ENCODE assay signal across 1 cellular context in genomic region chr1:168518201-168518689, GRCh38.
TF ChIP-seq lines count a peak whose summit lies in the region.

No MANE protein-coding gene starts in this region.

TF ChIP-seq in GM12878, 131 proteins besides CTCF, POLR2A, EP300 and RAD21:
- TF ChIP-seq NFYA (IDR thresholded peaks at IDR 0.05; ENCODE audit: borderline replicate concordance, low read depth, low read length), result no peak
- TF ChIP-seq IKZF2 (IDR thresholded peaks at IDR 0.05), result peak; percentile 24 to 25; a peak in 2 of 4 replicates
- peak; percentile 53 for TF ChIP-seq IKZF1 (conservative IDR thresholded peaks at IDR 0.05)
- TF ChIP-seq, protein P1, sequence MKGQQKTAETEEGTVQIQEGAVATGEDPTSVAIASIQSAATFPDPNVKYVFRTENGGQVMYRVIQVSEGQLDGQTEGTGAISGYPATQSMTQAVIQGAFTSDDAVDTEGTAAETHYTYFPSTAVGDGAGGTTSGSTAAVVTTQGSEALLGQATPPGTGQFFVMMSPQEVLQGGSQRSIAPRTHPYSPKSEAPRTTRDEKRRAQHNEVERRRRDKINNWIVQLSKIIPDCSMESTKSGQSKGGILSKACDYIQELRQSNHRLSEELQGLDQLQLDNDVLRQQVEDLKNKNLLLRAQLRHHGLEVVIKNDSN (IDR thresholded peaks at IDR 0.05; ENCODE audit: borderline replicate concordance, extremely low read length, insufficient read depth, low read depth, low read length), result no peak
- TF ChIP-seq RELB (IDR thresholded peaks at IDR 0.05; ENCODE audit: low read depth), result no peak
- peak; percentile 64 for TF ChIP-seq RUNX3 (IDR thresholded peaks at IDR 0.05; ENCODE audit: low read length)
